ENCODE assay signal across 9 cellular contexts in genomic region chr5:139178948-139179347, GRCh38. TPM values are rescaled to one million over a fixed set of nuclear protein-coding genes. Genes with fewer than 3 reads are reported as not detected.
DNase-seq lines count a peak whose midpoint lies in the region; ATAC-seq lines count a peak whose summit lies in the region.
"Had no signal": no experiment of that assay in that cellular context is flagged by ENCODE, and none has a peak within 500 bp of the region (broad histone marks: within the 10 kb centered on the region; RNA-seq: fewer than 3 reads in every experiment).

No MANE protein-coding gene starts in this region.

- peak overlapping the region; percentile 36 for H3K27ac ChIP-seq in ACC112 (ENCODE audit: low read depth, low read length)

- H3K9me3 ChIP-seq in mucosa of stomach (ENCODE audit: control insufficient read depth, low read length): no peaks in the 10 kb centered on the region
- H3K9me3 ChIP-seq: Caco-2 had no signal

- H3K36me3 ChIP-seq in ACC112 (ENCODE audit: insufficient read depth, low read length) (no peaks in the 10 kb centered on the region), mucosa of stomach (ENCODE audit: control insufficient read depth, insufficient read depth, low read length) (no peaks in the 10 kb centered on the region)

- no peak for ATAC-seq in GM21360 (IDR thresholded peaks at IDR 0.05; ENCODE audit: unreplicated experiment)
- no peak for ATAC-seq in esophagus mucosa

- H3K79me2 ChIP-seq in ACC112 (ENCODE audit: control insufficient read depth, insufficient read depth, low read length, unreplicated experiment): peaks cover 35% of the 10 kb centered on the region

- DNase-seq in NCI-H2171 treated with DMSO at 0.1 percent for 48 hours (lab: John Stamatoyannopoulos, UW): peak; percentile 69
- peak; percentile 60 for DNase-seq in ecto neural progenitor cell (ENCODE audit: low spot score)
- DNase-seq in NCI-H1930 (lab: John Stamatoyannopoulos, UW): no peak
- DNase-seq in iPS-NIHi7 (ENCODE audit: extremely low spot score): no peak
- DNase-seq: Caco-2 had no signal

- H3K4me3 ChIP-seq in ACC112 (ENCODE audit: low read depth, low read length) (peak overlapping the region; percentile 24; the same call in 1 of the 2 replicates), mucosa of stomach (ENCODE audit: low read length) (no peak overlapping the region)

- peak overlapping the region; percentile 11 for H3K9ac ChIP-seq in mucosa of stomach (ENCODE audit: low read length)

- H2AFZ ChIP-seq in ACC112 (ENCODE audit: low read length, unreplicated experiment): no peak overlapping the region

- H3K4me1 ChIP-seq in ACC112 (ENCODE audit: control insufficient read depth, insufficient read depth, low read length, unreplicated experiment) (peaks cover 32% of the 10 kb centered on the region), mucosa of stomach (ENCODE audit: control insufficient read depth, insufficient read depth, low read length) (peaks cover 24% of the 10 kb centered on the region)
- H3K4me1 ChIP-seq: Caco-2 had no signal

- H3K27me3 ChIP-seq in ACC112 (ENCODE audit: insufficient read depth, low read length): no peaks in the 10 kb centered on the region
- H3K27me3 ChIP-seq in mucosa of stomach (ENCODE audit: control insufficient read depth, insufficient read depth, low read length): no peaks in the 10 kb centered on the region

RNA-seq across cellular contexts. Expression of gene SIL1, which starts 19.2 kb away (rescaled TPM):
- total RNA-seq in esophagus mucosa: 29.3 TPM

Comparison
In these comparisons a context has a peak if more than half of its experiments do, and no peak if none do; other contexts are left out.
1. DNase-seq: peak in NCI-H2171 treated with DMSO at 0.1 percent for 48 hours (single experiment) and ecto neural progenitor cell (single experiment); none in NCI-H1930 (0 of 2) and iPS-NIHi7 (single experiment).